Comparison of ENCODE assay signal across 27 cellular contexts in the genomic region with DNA sequence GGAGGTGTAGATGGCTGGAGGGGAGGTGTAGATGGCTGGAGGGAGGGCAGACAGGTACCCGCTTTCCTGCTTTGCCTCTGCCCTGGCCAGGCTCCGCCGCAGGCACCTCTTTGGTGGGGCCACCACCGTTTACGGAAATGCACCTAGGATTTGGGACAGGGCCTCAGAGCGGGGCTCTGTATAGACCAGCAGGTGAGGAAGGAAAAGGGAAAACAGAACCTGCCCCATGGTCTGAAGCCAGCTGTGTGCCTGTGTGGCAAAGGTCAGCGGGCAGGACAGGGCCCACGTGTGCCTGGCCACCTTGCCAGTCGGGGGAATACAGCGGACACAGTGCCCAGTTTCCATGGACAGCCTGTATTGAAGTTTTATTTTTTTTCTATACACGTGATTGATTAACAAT.
"Had no signal": no experiment of that assay in that cellular context is flagged by ENCODE, and none has a peak within 500 bp of the region (broad histone marks: within the 10 kb centered on the region; RNA-seq: fewer than 3 reads in every experiment).

No MANE protein-coding gene starts in this region.

- H3K4me3 ChIP-seq: K562, Peyer's patch had no signal

- H3K9me3 ChIP-seq: Peyer's patch had no signal

- H3K36me3 Mint-ChIP-seq: brain, WTC11 had no signal

- H3K27me3 Mint-ChIP-seq: activated naive CD8-positive, alpha-beta T cell treated with anti-CD3 and anti-CD28 coated beads, Interleukin-2, amount 50 U/mL, for 24 hours; activated T-cell treated with anti-CD3 and anti-CD28 coated beads, Interleukin-2, amount 50 U/mL, for 24 hours; T-helper 17 cell had no signal

- H3K9me3 Mint-ChIP-seq: activated naive CD4-positive, alpha-beta T cell treated with anti-CD3 and anti-CD28 coated beads, Interleukin-2, amount 50 U/mL, for 72 hours; activated naive CD8-positive, alpha-beta T cell treated with anti-CD3 and anti-CD28 coated beads, Interleukin-2, amount 50 U/mL, for 24 hours; activated T-cell treated with anti-CD3 and anti-CD28 coated beads, Interleukin-2, amount 50 U/mL, for 24 hours; activated T-helper 1 cell treated with anti-CD3 and anti-CD28 coated beads, Interleukin-12 subunit alpha, Interleukin-12 subunit beta, Interleukin-2, Interleukin-4 antibody, amounts not matched to agents 30 ng/mL and 10 ng/mL and 1 ng/mL, durations not matched to agents 14 hours and 24 hours and 36 hours; WTC11 had no signal

- H3K27ac Mint-ChIP-seq: activated CD8-positive, alpha-beta T cell treated with anti-CD3 and anti-CD28 coated beads, Interleukin-2, amount 10 ng/mL, durations not matched to agents 7 days and 5 days; activated naive CD4-positive, alpha-beta T cell treated with anti-CD3 and anti-CD28 coated beads, Interleukin-2, amount 50 U/mL, for 72 hours; activated naive CD8-positive, alpha-beta T cell treated with anti-CD3 and anti-CD28 coated beads, Interleukin-2, amount 50 U/mL, for 24 hours; activated T-cell treated with anti-CD3 and anti-CD28 coated beads, Interleukin-2, amount 50 U/mL, for 24 hours; activated T-helper 1 cell treated with anti-CD3 and anti-CD28 coated beads, Interleukin-12 subunit alpha, Interleukin-12 subunit beta, Interleukin-2, Interleukin-4 antibody, amounts not matched to agents 30 ng/mL and 10 ng/mL and 1 ng/mL, durations not matched to agents 14 hours and 24 hours and 36 hours; brain; T-helper 17 cell; WTC11 had no signal

- H3K4me3 Mint-ChIP-seq: activated CD8-positive, alpha-beta T cell treated with anti-CD3 and anti-CD28 coated beads, Interleukin-2, amount 10 ng/mL, durations not matched to agents 7 days and 5 days; activated naive CD8-positive, alpha-beta T cell treated with anti-CD3 and anti-CD28 coated beads, Interleukin-2, amount 50 U/mL, for 24 hours; activated T-cell treated with anti-CD3 and anti-CD28 coated beads, Interleukin-2, amount 50 U/mL, for 24 hours; activated T-helper 1 cell treated with anti-CD3 and anti-CD28 coated beads, Interleukin-12 subunit alpha, Interleukin-12 subunit beta, Interleukin-2, Interleukin-4 antibody, amounts not matched to agents 30 ng/mL and 10 ng/mL and 1 ng/mL, durations not matched to agents 14 hours and 24 hours and 36 hours; brain; T-helper 17 cell; WTC11 had no signal

- H3K36me3 ChIP-seq: Peyer's patch had no signal

- H3K4me1 Mint-ChIP-seq: brain, WTC11 had no signal

- H3K27ac ChIP-seq: Peyer's patch, RWPE1 had no signal

- DNase-seq: activated CD4-positive, alpha-beta T cell treated with anti-CD3 and anti-CD28 coated beads for 48 hours; activated CD4-positive, alpha-beta T cell treated with anti-CD3 and anti-CD28 coated beads, Interleukin-2, amount 50 U/mL, for 4 hours; activated CD4-positive, CD25-positive, alpha-beta regulatory T cell treated with anti-CD3 and anti-CD28 coated beads, Interleukin-2, amount 50 U/mL, for 72 hours; activated CD8-positive, alpha-beta T cell treated with anti-CD3 and anti-CD28 coated beads, Interleukin-2, amount 10 ng/mL, durations not matched to agents 7 days and 5 days; activated effector memory CD4-positive, alpha-beta T cell treated with Interleukin-2 at 50 U/mL for 16 hours; activated naive CD4-positive, alpha-beta T cell treated with Interleukin-2 at 50 U/mL for 16 hours; activated naive CD8-positive, alpha-beta T cell treated with anti-CD3 and anti-CD28 coated beads, Interleukin-2, amount 50 U/mL, for 24 hours; activated T-cell treated with anti-CD3 and anti-CD28 coated beads, Interleukin-2, amount 50 U/mL, for 24 hours; amniotic stem cell; Karpas-422; MM.1S; NCI-H1105 treated with DMSO at 0.1 percent for 48 hours; NCI-H1436 treated with DMSO at 0.1 percent for 48 hours; NCI-H187; NCI-H2081; NCI-H446; NCI-H524; Peyer's patch; SHP77 treated with DMSO at 0.1 percent for 48 hours; T-helper 17 cell; T-helper 9 cell had no signal

- ATAC-seq: activated CD8-positive, alpha-beta T cell treated with anti-CD3 and anti-CD28 coated beads, Interleukin-2, amount 10 ng/mL, durations not matched to agents 7 days and 5 days; activated naive CD4-positive, alpha-beta T cell treated with anti-CD3 and anti-CD28 coated beads, Interleukin-2, amount 50 U/mL, for 72 hours; activated naive CD8-positive, alpha-beta T cell treated with anti-CD3 and anti-CD28 coated beads, Interleukin-2, amount 50 U/mL, for 24 hours; K562; T-helper 17 cell; WTC11 had no signal

- H3K27me3 ChIP-seq: Peyer's patch had no signal
